In genomic region chr9:75019022-75019421, GRCh38 we compare ENCODE assay signal across 15 cellular contexts. TPM values are rescaled to one million over a fixed set of nuclear protein-coding genes. Genes with fewer than 3 reads are reported as not detected.
DNase-seq lines count a peak whose midpoint lies in the region; ATAC-seq and TF ChIP-seq lines count a peak whose summit lies in the region.
"Had no signal": no experiment of that assay in that cellular context is flagged by ENCODE, and none has a peak within 500 bp of the region (broad histone marks: within the 10 kb centered on the region; RNA-seq: fewer than 3 reads in every experiment).

No MANE protein-coding gene starts in this region.

- peak; percentile 9 for DNase-seq in HPDE6-E6E7 (ENCODE audit: extremely low spot score)
- DNase-seq in epithelial cell of esophagus (ENCODE audit: low read depth): peak; percentile 67
- DNase-seq in left lung: no peak
- no peak for DNase-seq in neural progenitor cell (ENCODE audit: low spot score)
- no peak for DNase-seq in T-helper 17 cell
- DNase-seq: Calu3; CD8-positive, alpha-beta T cell; DMS79 treated with DMSO at 0.1 percent for 48 hours; GF-D8; GM23248; HCEC 1CT had no signal

- no peaks in the 10 kb centered on the region for H3K4me1 Mint-ChIP-seq in neural progenitor cell
- H3K4me1 Mint-ChIP-seq in T-helper 17 cell: peaks cover 21% of the 10 kb centered on the region

- H3K27me3 Mint-ChIP-seq in neural progenitor cell (ENCODE audit: insufficient read depth, low read depth): no peaks in the 10 kb centered on the region
- H3K27me3 Mint-ChIP-seq in T-helper 17 cell: no peaks in the 10 kb centered on the region
- H3K27me3 Mint-ChIP-seq: B cell had no signal

- no peaks in the 10 kb centered on the region for H3K9me3 ChIP-seq in Loucy (ENCODE audit: insufficient read depth, low read depth, low read length)
- no peaks in the 10 kb centered on the region for H3K9me3 ChIP-seq in left lung
- no peaks in the 10 kb centered on the region for H3K9me3 ChIP-seq in neural progenitor cell (ENCODE audit: low read depth)
- no peaks in the 10 kb centered on the region for H3K9me3 ChIP-seq in T-helper 17 cell (ENCODE audit: control insufficient read depth, low read length, poor library complexity, severe bottlenecking)
- H3K9me3 ChIP-seq: BLaER1 treated with 17β-estradiol and CSF1 and Interleukin-3, amounts not matched to agents 10 nM and 100 nM had no signal

- H3K27me3 ChIP-seq in Loucy (ENCODE audit: insufficient read depth, low read length, poor library complexity, severe bottlenecking): no peaks in the 10 kb centered on the region
- H3K27me3 ChIP-seq in left lung: no peaks in the 10 kb centered on the region
- no peaks in the 10 kb centered on the region for H3K27me3 ChIP-seq in neural progenitor cell
- H3K27me3 ChIP-seq: BLaER1 treated with 17β-estradiol and CSF1 and Interleukin-3, amounts not matched to agents 10 nM and 100 nM had no signal

- H3K4me1 ChIP-seq in Loucy (ENCODE audit: insufficient read depth, low read length, poor library complexity, severe bottlenecking) (peaks cover 33% of the 10 kb centered on the region), left lung (no peaks in the 10 kb centered on the region), neural progenitor cell (no peaks in the 10 kb centered on the region)

- no peak overlapping the region for H3K4me3 ChIP-seq in Loucy (ENCODE audit: low read length, poor library complexity, severe bottlenecking)
- H3K4me3 ChIP-seq in epithelial cell of esophagus (ENCODE audit: low read length): no peak overlapping the region
- H3K4me3 ChIP-seq in left lung: no peak overlapping the region
- H3K4me3 ChIP-seq in neural progenitor cell: no peak overlapping the region
- H3K4me3 ChIP-seq: BLaER1 treated with 17β-estradiol and CSF1 and Interleukin-3, amounts not matched to agents 10 nM and 100 nM; GM23248 had no signal

- H3F3A ChIP-seq in Loucy (ENCODE audit: low read depth): 0 out of 2 replicates have a peak, but pooled peaks cover 4% of the 10 kb centered on the region
- H3F3A ChIP-seq in neural progenitor cell (ENCODE audit: low read depth): no peaks in the 10 kb centered on the region

- H3K27ac ChIP-seq in left lung (no peak overlapping the region), neural progenitor cell (no peak overlapping the region)
- H3K27ac ChIP-seq: BLaER1 treated with 17β-estradiol and CSF1 and Interleukin-3, amounts not matched to agents 10 nM and 100 nM; GM23248 had no signal

- H3K9ac ChIP-seq in Loucy (ENCODE audit: low read depth, low read length, poor library complexity, severe bottlenecking): no peak overlapping the region
- H3K9ac ChIP-seq in neural progenitor cell: no peak overlapping the region
- H3K9ac ChIP-seq: BLaER1 treated with 17β-estradiol and CSF1 and Interleukin-3, amounts not matched to agents 10 nM and 100 nM; GM23248 had no signal

- H3K36me3 Mint-ChIP-seq in neural progenitor cell (peaks cover 11% of the 10 kb centered on the region), T-helper 17 cell (ENCODE audit: low read depth) (no peaks in the 10 kb centered on the region)

- H3K27ac Mint-ChIP-seq in neural progenitor cell (no peak overlapping the region), T-helper 17 cell (no peak overlapping the region)
- H3K27ac Mint-ChIP-seq: B cell had no signal

- peaks cover 31% of the 10 kb centered on the region for H4K20me1 ChIP-seq in Loucy (ENCODE audit: insufficient read depth, low read length, poor library complexity, severe bottlenecking)
- H4K20me1 ChIP-seq in neural progenitor cell (ENCODE audit: low read depth): no peaks in the 10 kb centered on the region

- intact Hi-C loops in left lung (cut with DNase I): no loop called here

- TF ChIP-seq CTCF in Loucy (conservative IDR thresholded peaks at IDR 0.05; ENCODE audit: low read length) (no peak), epithelial cell of esophagus (IDR thresholded peaks at IDR 0.05; ENCODE audit: insufficient read depth, low read depth, low read length, missing control alignments) (no peak), left lung (IDR thresholded peaks at IDR 0.05) (no peak), neural progenitor cell (IDR thresholded peaks at IDR 0.05) (no peak)

- no peak overlapping the region for H3K4me3 Mint-ChIP-seq in neural progenitor cell
- no peak overlapping the region for H3K4me3 Mint-ChIP-seq in T-helper 17 cell
- H3K4me3 Mint-ChIP-seq: B cell; CD8-positive, alpha-beta T cell had no signal

- H3K79me2 ChIP-seq in Loucy (ENCODE audit: insufficient read depth, low read length) (peaks cover 48% of the 10 kb centered on the region), neural progenitor cell (ENCODE audit: low read depth) (peaks cover 62% of the 10 kb centered on the region)

- H3K36me3 ChIP-seq in Loucy (ENCODE audit: insufficient read depth, low read length) (peaks cover 3% of the 10 kb centered on the region; the same call in 1 of the 2 replicates), left lung (no peaks in the 10 kb centered on the region), neural progenitor cell (no peaks in the 10 kb centered on the region)

- peak; percentile 74 for ATAC-seq in left lung
- ATAC-seq in HG03108 (IDR thresholded peaks at IDR 0.05; ENCODE audit: unreplicated experiment): no peak
- no peak for ATAC-seq in T-helper 17 cell
- ATAC-seq: CD8-positive, alpha-beta T cell had no signal

- no peaks in the 10 kb centered on the region for H3K9me2 ChIP-seq in Loucy (replicated peaks; ENCODE audit: low read depth, low read length)

- H3K4me2 ChIP-seq in Loucy (ENCODE audit: low read depth, low read length, poor library complexity, severe bottlenecking): peak overlapping the region; percentile 43
- H3K4me2 ChIP-seq in neural progenitor cell: no peak overlapping the region
- H3K4me2 ChIP-seq: BLaER1 treated with 17β-estradiol and CSF1 and Interleukin-3, amounts not matched to agents 10 nM and 100 nM had no signal

- H2AFZ ChIP-seq in Loucy (ENCODE audit: low read length) (no peak overlapping the region), neural progenitor cell (replicated peaks) (no peak overlapping the region)
- H2AFZ ChIP-seq: GM23248 had no signal

- no peaks in the 10 kb centered on the region for H3K9me3 Mint-ChIP-seq in neural progenitor cell
- H3K9me3 Mint-ChIP-seq: CD8-positive, alpha-beta T cell had no signal

RNA-seq across cellular contexts. Expression of gene CARNMT1, which starts 9.1 kb away (rescaled TPM):
- 10 to 100 TPM; 21.9 to 22.4 TPM for total RNA-seq in left lung
- 37.2 and 41.1 TPM in 2 replicates for total RNA-seq in neural progenitor cell (ENCODE audit: low replicate concordance)
- total RNA-seq in T-helper 17 cell: 10 to 100 TPM; 16.2 to 16.9 TPM

Comparison
In these comparisons a context has a peak if more than half of its experiments do, and no peak if none do; other contexts are left out.
1. DNase-seq: peak in HPDE6-E6E7 (single experiment) and epithelial cell of esophagus (single experiment); none in left lung (0 of 2), neural progenitor cell (single experiment) and T-helper 17 cell (0 of 3).